ENCODE assay signal across 9 cellular contexts in genomic region chr14:79011091-79011919, GRCh38.
DNase-seq lines count a peak whose midpoint lies in the region; ATAC-seq and TF ChIP-seq lines count a peak whose summit lies in the region.
"Had no signal": no experiment of that assay in that cellular context is flagged by ENCODE, and none has a peak within 500 bp of the region (broad histone marks: within the 10 kb centered on the region; RNA-seq: fewer than 3 reads in every experiment).

No MANE protein-coding gene starts in this region.

- H3K36me3 Mint-ChIP-seq in natural killer cell: no peaks in the 10 kb centered on the region
- H3K36me3 Mint-ChIP-seq in natural killer cell treated with Interleukin-12 subunit alpha and Interleukin-12 subunit beta and Interleukin-15 and Interleukin-18, amount 100 ng/mL, for 72 hours: no peaks in the 10 kb centered on the region
- H3K36me3 Mint-ChIP-seq in brain: peaks cover 13% of the 10 kb centered on the region
- H3K36me3 Mint-ChIP-seq: activated naive CD4-positive, alpha-beta T cell treated with anti-CD3 and anti-CD28 coated beads, Interleukin-2, amount 50 U/mL, for 72 hours had no signal

- H3K27me3 Mint-ChIP-seq in natural killer cell (ENCODE audit: low read depth in 2 of 2) (no peaks in the 10 kb centered on the region), brain (no peaks in the 10 kb centered on the region)
- no peaks in the 10 kb centered on the region for H3K27me3 Mint-ChIP-seq in natural killer cell treated with Interleukin-12 subunit alpha and Interleukin-12 subunit beta and Interleukin-15 and Interleukin-18, amount 100 ng/mL, for 72 hours

- ATAC-seq in natural killer cell: no peak
- ATAC-seq in natural killer cell treated with Interleukin-12 subunit alpha and Interleukin-12 subunit beta and Interleukin-15 and Interleukin-18, amount 100 ng/mL, for 72 hours: no peak
- no peak for ATAC-seq in HG03469 (IDR thresholded peaks at IDR 0.05; ENCODE audit: unreplicated experiment)
- ATAC-seq: activated naive CD4-positive, alpha-beta T cell treated with anti-CD3 and anti-CD28 coated beads, Interleukin-2, amount 50 U/mL, for 72 hours had no signal

- DNase-seq in natural killer cell (no peak), NCI-H2107 treated with DMSO at 0.1 percent for 48 hours (lab: John Stamatoyannopoulos, UW; ENCODE audit: unreplicated experiment) (peak; percentile 55), lung microvascular endothelial cell (ENCODE audit: low read depth in 2 of 2) (peak; percentile 65 to 83)
- no peak for DNase-seq in natural killer cell treated with Interleukin-12 subunit alpha and Interleukin-12 subunit beta and Interleukin-15 and Interleukin-18, amount 100 ng/mL, for 72 hours (ENCODE audit: low spot score)
- no peak for DNase-seq in activated CD4-positive, CD25-positive, alpha-beta regulatory T cell treated with anti-CD3 and anti-CD28 coated beads, Interleukin-2, amount 50 U/mL, for 72 hours
- no peak for DNase-seq in stimulated activated CD8-positive, alpha-beta memory T cell treated with anti-CD3 and anti-CD28 coated beads, Interleukin-4, amount 100 ng/mL, for 48 hours

- intact Hi-C loops in natural killer cell (cut with micrococcal nuclease): no loop called here

- H3K4me1 Mint-ChIP-seq in natural killer cell (no peaks in the 10 kb centered on the region), brain (no peaks in the 10 kb centered on the region)
- H3K4me1 Mint-ChIP-seq in natural killer cell treated with Interleukin-12 subunit alpha and Interleukin-12 subunit beta and Interleukin-15 and Interleukin-18, amount 100 ng/mL, for 72 hours (ENCODE audit: low read depth in 2 of 2): no peaks in the 10 kb centered on the region

- TF ChIP-seq CTCF in natural killer cell (IDR thresholded peaks at IDR 0.05) (peak; percentile 19), brain (conservative IDR thresholded peaks at IDR 0.05) (peak; percentile 52 to 79)

- H3K4me3 Mint-ChIP-seq in natural killer cell (no peak overlapping the region), brain (no peak overlapping the region)
- no peak overlapping the region for H3K4me3 Mint-ChIP-seq in natural killer cell treated with Interleukin-12 subunit alpha and Interleukin-12 subunit beta and Interleukin-15 and Interleukin-18, amount 100 ng/mL, for 72 hours

- no peaks in the 10 kb centered on the region for H3K9me3 Mint-ChIP-seq in natural killer cell
- H3K9me3 Mint-ChIP-seq in natural killer cell treated with Interleukin-12 subunit alpha and Interleukin-12 subunit beta and Interleukin-15 and Interleukin-18, amount 100 ng/mL, for 72 hours: no peaks in the 10 kb centered on the region
- H3K9me3 Mint-ChIP-seq in brain: no peaks in the 10 kb centered on the region
- H3K9me3 Mint-ChIP-seq: activated naive CD4-positive, alpha-beta T cell treated with anti-CD3 and anti-CD28 coated beads, Interleukin-2, amount 50 U/mL, for 72 hours had no signal

- H3K27ac Mint-ChIP-seq in natural killer cell (no peak overlapping the region), brain (peak overlapping the region in 1 of 5 experiments; percentile 52)
- H3K27ac Mint-ChIP-seq in natural killer cell treated with Interleukin-12 subunit alpha and Interleukin-12 subunit beta and Interleukin-15 and Interleukin-18, amount 100 ng/mL, for 72 hours: no peak overlapping the region
- H3K27ac Mint-ChIP-seq: activated naive CD4-positive, alpha-beta T cell treated with anti-CD3 and anti-CD28 coated beads, Interleukin-2, amount 50 U/mL, for 72 hours had no signal

Comparison
In these comparisons a context has a peak if more than half of its experiments do, and no peak if none do; other contexts are left out.
1. DNase-seq: peak in NCI-H2107 treated with DMSO at 0.1 percent for 48 hours (single experiment) and lung microvascular endothelial cell (2 of 2); none in natural killer cell (single experiment), natural killer cell treated with Interleukin-12 subunit alpha and Interleukin-12 subunit beta and Interleukin-15 and Interleukin-18, amount 100 ng/mL, for 72 hours (single experiment), activated CD4-positive, CD25-positive, alpha-beta regulatory T cell treated with anti-CD3 and anti-CD28 coated beads, Interleukin-2, amount 50 U/mL, for 72 hours (single experiment) and stimulated activated CD8-positive, alpha-beta memory T cell treated with anti-CD3 and anti-CD28 coated beads, Interleukin-4, amount 100 ng/mL, for 48 hours (single experiment).